8 cellular contexts compared by ENCODE assay signal in the genomic region with DNA sequence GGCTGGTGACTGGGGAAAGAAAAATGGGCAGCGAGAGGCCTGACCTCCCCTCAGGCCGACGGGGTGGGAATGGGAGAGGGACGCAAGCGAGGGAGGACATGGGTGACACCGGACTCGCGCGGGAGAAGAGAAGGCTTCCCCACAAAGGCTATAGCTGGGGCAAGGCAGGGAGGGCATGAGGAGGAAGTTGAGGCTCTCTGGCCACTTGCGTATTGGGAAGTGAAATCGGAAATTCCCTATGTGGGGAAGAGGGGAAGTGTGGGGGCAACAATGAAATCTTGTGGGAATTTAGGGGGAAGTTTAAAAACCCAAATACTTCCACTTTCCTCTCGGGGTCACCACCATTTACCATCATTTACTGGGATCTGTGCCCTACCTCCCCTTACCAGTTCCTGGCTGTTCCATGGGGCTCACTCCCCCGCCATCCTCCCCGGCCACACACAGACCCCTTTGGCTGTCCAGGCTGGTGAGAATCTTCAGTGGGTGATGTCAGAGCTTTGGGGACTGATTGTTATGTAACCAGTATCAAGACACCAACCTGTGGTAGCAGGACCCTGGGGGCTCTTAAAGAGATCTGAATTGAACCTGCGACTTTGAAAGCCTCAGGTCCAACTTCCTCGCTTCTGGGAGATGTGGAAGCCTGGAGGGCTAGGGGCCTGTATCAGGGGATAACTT. TPM values are rescaled to one million over a fixed set of nuclear protein-coding genes. Genes with fewer than 3 reads are reported as not detected.
DNase-seq lines count a peak whose midpoint lies in the region; ATAC-seq and TF ChIP-seq lines count a peak whose summit lies in the region.

No MANE protein-coding gene starts in this region.

- H3K4me1 ChIP-seq in heart right ventricle (peaks cover 12 to 64% (median 52%) of the 10 kb centered on the region in 9 donors), skeletal muscle satellite cell (ENCODE audit: control insufficient read depth, insufficient read depth, low read length) (peaks cover 33% of the 10 kb centered on the region)

- CTCF ChIA-PET in WTC11 (lab: Charles Lee) = interaction anchor here (0.9 to 22.9 kb wide), 6 partner anchors 9 to 32 kb away, joined by 4 to 372 read pairs (median 14); a partner anchor contains a TSS

- WGBS in heart right ventricle, 2 donors = 21 to 23% methylated on average over 16 of the region's 16 CpGs

- H3K9ac ChIP-seq in skeletal muscle satellite cell (ENCODE audit: low read depth, low read length) = peak overlapping the region; percentile 88

- no peaks in the 10 kb centered on the region for H3K9me3 Mint-ChIP-seq in activated CD4-positive, alpha-beta T cell treated with anti-CD3 and anti-CD28 coated beads, Interleukin-2, amount 10 ng/mL, durations not matched to agents 24 days and 14 days
- H3K9me3 Mint-ChIP-seq in WTC11 = no peaks in the 10 kb centered on the region

- intact Hi-C loops in activated CD4-positive, alpha-beta T cell treated with anti-CD3 and anti-CD28 coated beads, Interleukin-2, amount 10 ng/mL, durations not matched to agents 24 days and 14 days (cut with micrococcal nuclease) = loop anchor here (2.0 kb wide), 3 partner anchors 29 to 45 kb away; a partner anchor contains a TSS
- intact Hi-C loops in heart right ventricle (cut with DNase I) = loop anchor here in 1 of 10 donors (2.0 kb wide), 1 partner anchor 25 kb away; no protein-coding TSS in a partner anchor

- H3K4me3 Mint-ChIP-seq in activated CD4-positive, alpha-beta T cell treated with anti-CD3 and anti-CD28 coated beads, Interleukin-2, amount 10 ng/mL, durations not matched to agents 24 days and 14 days = peak overlapping the region; percentile 100
- peak overlapping the region; percentile 98 for H3K4me3 Mint-ChIP-seq in WTC11

- H3K4me3 ChIP-seq in heart right ventricle (peak overlapping the region; percentile 41 to 99 (median 94)), skeletal muscle satellite cell (ENCODE audit: low read length) (peak overlapping the region; percentile 83)

- peaks cover 58% of the 10 kb centered on the region for H3K4me1 Mint-ChIP-seq in activated CD4-positive, alpha-beta T cell treated with anti-CD3 and anti-CD28 coated beads, Interleukin-2, amount 10 ng/mL, durations not matched to agents 24 days and 14 days
- peaks cover 20% of the 10 kb centered on the region for H3K4me1 Mint-ChIP-seq in WTC11

- H3K36me3 Mint-ChIP-seq in activated CD4-positive, alpha-beta T cell treated with anti-CD3 and anti-CD28 coated beads, Interleukin-2, amount 10 ng/mL, durations not matched to agents 24 days and 14 days (ENCODE audit: low read depth) = peaks cover 30% of the 10 kb centered on the region
- no peaks in the 10 kb centered on the region for H3K36me3 Mint-ChIP-seq in WTC11

- peak overlapping the region; percentile 96 for H3K4me2 ChIP-seq in skeletal muscle satellite cell (ENCODE audit: low read length)

- POLR2A ChIA-PET in WTC11 (lab: Charles Lee) = interaction anchor here (1.1 to 1.2 kb wide), 2 partner anchors 9 to 15 kb away, joined by 3 to 10 read pairs; no protein-coding TSS in a partner anchor

- TF ChIP-seq CTCF in WTC11 (IDR thresholded peaks at IDR 0.05) (no peak), heart right ventricle (IDR thresholded peaks at IDR 0.05) (no peak)

- peak overlapping the region; percentile 97 for H3K27ac Mint-ChIP-seq in activated CD4-positive, alpha-beta T cell treated with anti-CD3 and anti-CD28 coated beads, Interleukin-2, amount 10 ng/mL, durations not matched to agents 24 days and 14 days
- peak overlapping the region; percentile 92 for H3K27ac Mint-ChIP-seq in WTC11

- peak; percentile 71 for DNase-seq in activated CD4-positive, alpha-beta T cell treated with anti-CD3 and anti-CD28 coated beads, Interleukin-2, amount 10 ng/mL, durations not matched to agents 24 days and 14 days
- no peak for DNase-seq in activated CD4-positive, alpha-beta T cell treated with anti-CD3 and anti-CD28 coated beads, Interleukin-2, amount 50 U/mL, for 4 hours
- no peak for DNase-seq in WTC11 (ENCODE audit: low spot score)
- no peak for DNase-seq in heart right ventricle
- DNase-seq in COR-L47 (lab: John Stamatoyannopoulos, UW) = no peak
- DNase-seq in HK-2 (ENCODE audit: unreplicated experiment) = no peak
- no peak for DNase-seq in OCI-M2 (lab: John Stamatoyannopoulos, UW; ENCODE audit: unreplicated experiment)

- H3K9me3 ChIP-seq in heart right ventricle (no peaks in the 10 kb centered on the region), skeletal muscle satellite cell (replicated peaks; ENCODE audit: low read length) (no peaks in the 10 kb centered on the region)

- H3K27ac ChIP-seq in heart right ventricle = peak overlapping the region; percentile 77 to 96 (median 94)

- H3K27me3 Mint-ChIP-seq in activated CD4-positive, alpha-beta T cell treated with anti-CD3 and anti-CD28 coated beads, Interleukin-2, amount 10 ng/mL, durations not matched to agents 24 days and 14 days = no peaks in the 10 kb centered on the region
- peaks cover 7% of the 10 kb centered on the region for H3K27me3 Mint-ChIP-seq in WTC11 (ENCODE audit: low read depth)

- H3K36me3 ChIP-seq in heart right ventricle (peaks cover 0 to 13% (median 0%) of the 10 kb centered on the region in 9 donors), skeletal muscle satellite cell (ENCODE audit: insufficient read depth, low read length) (no peaks in the 10 kb centered on the region)

- ATAC-seq in WTC11 = no peak
- peak in 6 of 8 donors; percentile 2 to 14 (median 4) for ATAC-seq in heart right ventricle

- H3K27me3 ChIP-seq in heart right ventricle = no peaks in the 10 kb centered on the region
- H3K27me3 ChIP-seq in skeletal muscle satellite cell (ENCODE audit: control insufficient read depth, insufficient read depth, low read length) = no peaks in the 10 kb centered on the region

TF ChIP-seq in WTC11, 78 proteins besides CTCF, POLR2A, EP300 and RAD21 (continues in another document):
- no peak for TF ChIP-seq JAZF1 (CRISPR knock-in tag; IDR thresholded peaks at IDR 0.05)
- TF ChIP-seq CBFB (CRISPR knock-in tag; IDR thresholded peaks at IDR 0.05; ENCODE audit: low read depth) = no peak
- TF ChIP-seq, protein P1, sequence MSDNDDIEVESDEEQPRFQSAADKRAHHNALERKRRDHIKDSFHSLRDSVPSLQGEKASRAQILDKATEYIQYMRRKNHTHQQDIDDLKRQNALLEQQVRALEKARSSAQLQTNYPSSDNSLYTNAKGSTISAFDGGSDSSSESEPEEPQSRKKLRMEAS (CRISPR knock-in tag; IDR thresholded peaks at IDR 0.05) = no peak
- no peak for TF ChIP-seq EMX1 (CRISPR knock-in tag; IDR thresholded peaks at IDR 0.05)
- no peak for TF ChIP-seq NFYB (CRISPR knock-in tag; conservative IDR thresholded peaks at IDR 0.05; ENCODE audit: low read depth)

RNA-seq across cellular contexts. Expression of a gene that starts 0.9 kb away (rescaled TPM):
- total RNA-seq in activated CD4-positive, alpha-beta T cell treated with anti-CD3 and anti-CD28 coated beads, Interleukin-2, amount 10 ng/mL, durations not matched to agents 24 days and 14 days = 93.0 and 101 TPM in 2 replicates
- 29.9 to 38.1 TPM (median 35.2 TPM) in 3 replicates for total RNA-seq in WTC11 (2021)
- 10 to 100 TPM; 30.7 to 73.1 (median 43.9) TPM for total RNA-seq in heart right ventricle
- 10 to 100 TPM; 26.0 to 39.7 TPM for polyA plus RNA-seq in heart right ventricle
- 43.7 and 56.5 TPM in 2 replicates for total RNA-seq in skeletal muscle satellite cell (2012; rRNA removed)

RNA-seq across cellular contexts. Expression of a gene that starts 34.9 kb away (rescaled TPM):
- 0.05 TPM in 2 replicates for total RNA-seq in activated CD4-positive, alpha-beta T cell treated with anti-CD3 and anti-CD28 coated beads, Interleukin-2, amount 10 ng/mL, durations not matched to agents 24 days and 14 days
- total RNA-seq in WTC11 (2021) = 14.9 to 21.6 TPM (median 17.3 TPM) in 3 replicates
- 1 to 10 TPM in 1 of 10 donors, under 1 TPM in 9; 0.04 to 1.3 (median 0.27) TPM for total RNA-seq in heart right ventricle
- under 1 TPM; 0.17 to 0.37 TPM for polyA plus RNA-seq in heart right ventricle
- 0.25 TPM in 1 of 2 replicates, not detected in the other for total RNA-seq in skeletal muscle satellite cell (2012; rRNA removed)

RNA-seq across cellular contexts. Expression of a gene that starts 37.6 kb away (rescaled TPM):
- 22.5 and 23.1 TPM in 2 replicates for total RNA-seq in activated CD4-positive, alpha-beta T cell treated with anti-CD3 and anti-CD28 coated beads, Interleukin-2, amount 10 ng/mL, durations not matched to agents 24 days and 14 days
- total RNA-seq in WTC11 (2021) (25.2 to 31.4 TPM (median 27.6 TPM) in 3 replicates), heart right ventricle (10 to 100 TPM; 12.4 to 17.7 (median 16.0) TPM)
- polyA plus RNA-seq in heart right ventricle = 10 to 100 TPM; 14.8 to 18.6 TPM
- 13.3 and 22.1 TPM in 2 replicates for total RNA-seq in skeletal muscle satellite cell (2012; rRNA removed)

RNA-seq across cellular contexts. Expression of a gene that starts 45.1 kb away (rescaled TPM):
- total RNA-seq in activated CD4-positive, alpha-beta T cell treated with anti-CD3 and anti-CD28 coated beads, Interleukin-2, amount 10 ng/mL, durations not matched to agents 24 days and 14 days = 11.4 and 16.7 TPM in 2 replicates
- total RNA-seq in WTC11 (2021) = 8.7 to 10.2 TPM (median 9.1 TPM) in 3 replicates
- 10 to 100 TPM; 13.4 to 29.8 (median 20.4) TPM for total RNA-seq in heart right ventricle
- polyA plus RNA-seq in heart right ventricle = 10 to 100 TPM; 26.6 to 30.8 TPM
- 6.1 and 9.8 TPM in 2 replicates for total RNA-seq in skeletal muscle satellite cell (2012; rRNA removed)

RNA-seq across cellular contexts. Expression of a gene that starts 56.3 kb away (rescaled TPM):
- total RNA-seq in activated CD4-positive, alpha-beta T cell treated with anti-CD3 and anti-CD28 coated beads, Interleukin-2, amount 10 ng/mL, durations not matched to agents 24 days and 14 days = not detected in 2 replicates
- total RNA-seq in WTC11 (2021) = 1.0 to 1.6 TPM (median 1.6 TPM) in 3 replicates
- not detected for total RNA-seq in heart right ventricle
- polyA plus RNA-seq in heart right ventricle = not detected
- not detected in 2 replicates for total RNA-seq in skeletal muscle satellite cell (2012; rRNA removed)
